Comparison of ENCODE assay signal across 11 cellular contexts in the genomic region with DNA sequence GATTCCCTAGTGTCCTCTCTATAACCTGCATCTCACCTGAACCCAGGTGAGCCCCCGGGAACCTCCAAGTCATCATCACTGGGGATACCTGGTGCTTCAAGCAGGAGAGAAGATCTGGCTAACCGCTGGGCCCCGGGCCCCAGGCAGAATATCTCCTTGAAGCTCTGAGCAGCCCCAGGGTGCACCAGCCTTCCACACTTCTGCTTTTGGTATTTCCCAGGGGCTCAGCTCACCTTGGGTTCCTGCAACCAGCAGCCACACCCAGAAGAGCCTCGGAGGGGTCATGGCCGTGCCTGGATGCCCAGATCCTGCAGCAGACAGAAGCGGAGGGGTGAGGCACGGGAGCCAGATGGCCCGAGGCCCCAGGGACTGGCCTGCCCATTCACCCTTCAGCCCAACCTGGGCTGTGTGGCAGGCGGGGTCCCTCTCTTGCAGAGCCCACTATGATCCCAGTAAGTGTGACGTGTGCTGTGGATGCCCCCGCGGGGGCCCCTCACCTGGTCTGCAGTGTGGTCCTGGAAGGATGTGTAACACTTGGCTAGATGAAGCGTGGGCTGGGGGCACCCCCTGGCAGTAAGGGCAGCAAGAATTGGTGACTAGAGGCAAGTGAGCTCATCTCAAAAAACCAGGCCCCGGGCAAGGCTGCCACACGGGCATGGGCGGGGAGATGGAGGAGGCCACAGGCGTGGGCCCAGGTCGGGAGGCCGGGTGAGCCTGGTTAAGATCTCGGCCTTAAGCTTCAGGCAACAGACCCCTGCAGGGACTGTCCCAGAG. TPM values are rescaled to one million over a fixed set of nuclear protein-coding genes. Genes with fewer than 3 reads are reported as not detected.
DNase-seq lines count a peak whose midpoint lies in the region; FAIRE-seq and TF ChIP-seq lines count a peak whose summit lies in the region.
"Had no signal": no experiment of that assay in that cellular context is flagged by ENCODE, and none has a peak within 500 bp of the region (broad histone marks: within the 10 kb centered on the region; RNA-seq: fewer than 3 reads in every experiment).

No MANE protein-coding gene starts in this region.

- peaks cover 52% of the 10 kb centered on the region for H3K36me3 ChIP-seq in HAP-1 (replicated peaks)
- H3K36me3 ChIP-seq in SK-N-MC (ENCODE audit: insufficient read depth, low read length), result peaks cover 25% of the 10 kb centered on the region; the same call in 1 of the 2 replicates

- no peaks in the 10 kb centered on the region for H3K27me3 ChIP-seq in HAP-1 (ENCODE audit: low read depth)
- H3K27me3 ChIP-seq: brain microvascular endothelial cell had no signal

- in situ Hi-C loops in HAP-1 (cut with MboI; ENCODE audit: low sequenced_read_pairs), result loop anchor here (10.0 kb wide), 1 partner anchor 802 kb away; no protein-coding TSS in a partner anchor

- no peak for FAIRE-seq in GM12892 (lab: Jason Lieb, UNC)

- H3K4me1 ChIP-seq in HAP-1, result peaks cover 17% of the 10 kb centered on the region

- no peaks in the 10 kb centered on the region for H3K9me3 ChIP-seq in HAP-1
- H3K9me3 ChIP-seq in SK-N-MC (ENCODE audit: low read depth, low read length), result no peaks in the 10 kb centered on the region

- DNase-seq in HAP-1 (ENCODE audit: low spot score in 2 of 2) (no peak), SK-N-MC (ENCODE audit: low read depth, low spot score) (no peak), epithelial cell of prostate (ENCODE audit: low read depth, low spot score) (no peak), retinal pigment epithelial cell (ENCODE audit: low read depth) (no peak), NCI-H146 (lab: John Stamatoyannopoulos, UW) (no peak), GM12892 (ENCODE audit: insufficient read length) (no peak), ecto neural progenitor cell (ENCODE audit: low spot score) (no peak)
- DNase-seq: activated CD4-positive, alpha-beta T cell treated with anti-CD3 and anti-CD28 coated beads for 36 hours; brain microvascular endothelial cell; DMS153 had no signal

- H3K27ac ChIP-seq in SK-N-MC (no peak overlapping the region), epithelial cell of prostate (peak overlapping the region; percentile 90)
- H3K27ac ChIP-seq: brain microvascular endothelial cell, KMS-11 had no signal

- no peak for TF ChIP-seq CTCF in retinal pigment epithelial cell (conservative IDR thresholded peaks at IDR 0.05; ENCODE audit: low read depth, low read length)

- peak overlapping the region; percentile 40; the same call in 1 of the 2 replicates for H3K4me3 ChIP-seq in HAP-1
- H3K4me3 ChIP-seq in SK-N-MC, result peak overlapping the region; percentile 84
- peak overlapping the region; percentile 60 for H3K4me3 ChIP-seq in retinal pigment epithelial cell (ENCODE audit: low read length)

- H3K9ac ChIP-seq in SK-N-MC (ENCODE audit: insufficient read length), result peak overlapping the region; percentile 20
- H3K9ac ChIP-seq: KMS-11 had no signal

- TF ChIP-seq POLR2A in GM12892 (IDR thresholded peaks at IDR 0.05; ENCODE audit: low read depth, low read length), result no peak

RNA-seq across cellular contexts. Expression of gene LGALS3BP, which starts 2.6 kb away (rescaled TPM):
- 0.70 TPM for polyA plus RNA-seq in GM12892 (2012; ENCODE audit: missing spikeins)

RNA-seq across cellular contexts. Expression of gene CANT1, which starts 32.5 kb away (rescaled TPM):
- polyA plus RNA-seq in GM12892 (2012; ENCODE audit: missing spikeins), result 12.2 TPM

RNA-seq across cellular contexts. Expression of gene C1QTNF1, which starts 46.9 kb away (rescaled TPM):
- polyA plus RNA-seq in GM12892 (2012; ENCODE audit: missing spikeins), result 0.08 TPM

RNA-seq across cellular contexts. Expression of gene TIMP2, which starts 51.9 kb away (rescaled TPM):
- polyA plus RNA-seq in GM12892 (2012; ENCODE audit: missing spikeins), result not detected
